In the genomic region with DNA sequence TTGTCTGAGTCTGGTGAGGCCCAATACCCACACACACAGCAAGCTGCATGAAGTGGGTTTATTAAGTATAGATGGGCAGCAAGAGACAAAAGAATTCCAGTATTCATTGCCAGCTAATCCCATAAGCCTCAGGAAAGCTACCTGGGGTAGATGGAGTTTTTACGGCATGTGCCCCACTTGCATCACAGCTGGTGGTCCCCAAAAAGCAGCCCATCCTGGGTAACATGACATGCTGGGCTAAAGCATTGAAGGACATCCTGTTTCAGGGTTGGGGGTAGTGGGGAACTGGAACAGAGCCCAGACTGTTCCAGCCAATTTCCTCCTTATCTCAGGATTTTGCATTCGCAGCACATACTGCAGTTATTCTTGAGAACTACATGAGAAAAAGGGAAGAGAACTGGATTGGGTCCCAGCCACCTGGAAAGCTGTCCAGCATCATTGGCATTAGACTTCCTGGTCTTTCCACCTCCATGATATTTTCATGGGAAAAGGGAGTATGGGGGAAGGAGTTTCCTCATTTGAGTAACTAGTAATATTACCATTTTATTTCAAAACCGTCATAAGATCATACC, we compare ENCODE assay signal across 16 cellular contexts.
"Had no signal": no experiment of that assay in that cellular context is flagged by ENCODE, and none has a peak within 500 bp of the region (broad histone marks: within the 10 kb centered on the region; RNA-seq: fewer than 3 reads in every experiment).

No MANE protein-coding gene starts in this region.

- H3K27ac ChIP-seq: epithelial cell of prostate, foreskin keratinocyte, lower lobe of right lung, parathyroid adenoma had no signal

- DNase-seq: activated CD4-positive, alpha-beta T cell treated with anti-CD3 and anti-CD28 coated beads, Interleukin-2, amount 50 U/mL, for 4 hours; activated effector memory CD4-positive, alpha-beta T cell treated with anti-CD3 and anti-CD28 coated beads, Interleukin-2, amount 50 U/mL, for 16 hours; activated naive CD4-positive, alpha-beta T cell treated with anti-CD3 and anti-CD28 coated beads, Interleukin-2, amount 50 U/mL, for 16 hours; activated T-cell treated with anti-CD3 and anti-CD28 coated beads, Interleukin-2, amount 50 U/mL, for 72 hours; aorta; dorsolateral prefrontal cortex; foreskin keratinocyte; glutamatergic neuron; hippocampal formation; lower lobe of right lung; stimulated activated CD4-positive, alpha-beta T cell treated with anti-CD3 and anti-CD28 coated beads, Interleukin-12 subunit alpha, Interleukin-12 subunit beta, amount 100 ng/mL, for 4 hours; stimulated activated CD4-positive, alpha-beta T cell treated with anti-CD3 and anti-CD28 coated beads, Interleukin-1b, Interleukin-23, amount 100 ng/mL, for 48 hours; stimulated activated CD8-positive, alpha-beta memory T cell treated with anti-CD3 and anti-CD28 coated beads, Interleukin-4, amount 100 ng/mL, for 48 hours; stimulated activated naive CD4-positive, alpha-beta T cell had no signal

- H3K9me3 ChIP-seq: lower lobe of right lung had no signal

- H3K36me3 ChIP-seq: lower lobe of right lung had no signal

- H3K4me3 ChIP-seq: dorsolateral prefrontal cortex, lower lobe of right lung had no signal

- H3K27me3 ChIP-seq: dorsolateral prefrontal cortex, foreskin keratinocyte had no signal

- H3K4me1 ChIP-seq: foreskin keratinocyte, lower lobe of right lung, parathyroid adenoma had no signal
